Comparison of ENCODE assay signal across 12 cellular contexts in the genomic region with DNA sequence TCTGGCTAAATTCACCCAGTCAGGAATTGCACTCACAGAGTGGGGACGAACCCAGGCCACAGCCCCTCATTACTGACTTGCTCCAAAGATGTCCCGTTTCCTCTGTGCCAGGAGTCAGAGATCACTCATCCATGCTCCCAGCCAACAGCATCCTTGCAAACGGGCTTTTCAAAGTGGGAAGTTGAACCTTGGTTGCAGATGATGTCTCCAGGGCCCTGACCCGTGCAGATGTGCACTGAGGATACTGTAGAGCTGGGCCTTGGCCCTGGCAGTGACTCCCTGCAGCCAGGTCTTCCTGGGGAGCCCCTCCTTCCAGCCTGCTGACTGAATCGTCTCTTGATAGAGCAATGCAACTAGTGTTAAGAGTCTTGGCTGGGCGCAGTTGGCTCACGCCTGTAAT. TPM values are rescaled to one million over a fixed set of nuclear protein-coding genes. Genes with fewer than 3 reads are reported as not detected.
DNase-seq lines count a peak whose midpoint lies in the region; ATAC-seq and TF ChIP-seq lines count a peak whose summit lies in the region.
"Had no signal": no experiment of that assay in that cellular context is flagged by ENCODE, and none has a peak within 500 bp of the region (broad histone marks: within the 10 kb centered on the region; RNA-seq: fewer than 3 reads in every experiment).

No MANE protein-coding gene starts in this region.

- H3K4me3 ChIP-seq in heart left ventricle (no peak overlapping the region), heart right ventricle (no peak overlapping the region), mesenchymal stem cell (ENCODE audit: insufficient read depth in 1 of 2, low read depth in 1 of 2, low read length in 2 of 2) (no peak overlapping the region)

- DNase-seq in heart left ventricle (peak in 3 of 5 donors; percentile 2 to 14 (median 12)), heart right ventricle (no peak), left lobe of liver (ENCODE audit: low spot score) (peak; percentile 24), ureter (ENCODE audit: low spot score) (peak; percentile 32), kidney tubule cell (ENCODE audit: low spot score) (no peak), mesenchymal stem cell (no peak)
- DNase-seq in activated effector memory CD4-positive, alpha-beta T cell treated with Interleukin-2 at 50 U/mL for 16 hours = peak; percentile 0
- DNase-seq: brain microvascular endothelial cell, DMS79 had no signal

- no peak overlapping the region for H2BK5ac ChIP-seq in mesenchymal stem cell (ENCODE audit: low read depth, low read length, poor library complexity, severe bottlenecking)

- no peak overlapping the region for H2BK12ac ChIP-seq in mesenchymal stem cell (ENCODE audit: low read length in 2 of 2)

- 69 to 85% (median 78%) methylated on average over 4 to 7 of the region's 7 CpGs for WGBS in heart left ventricle, 4 donors
- 78 to 81% methylated on average over 7 of the region's 7 CpGs for WGBS in heart right ventricle, 2 donors
- 94% methylated on average over 7 of the region's 7 CpGs for WGBS in mesenchymal stem cell

- no peak overlapping the region for H2AK5ac ChIP-seq in mesenchymal stem cell (ENCODE audit: low read length, severe bottlenecking)

- no peak overlapping the region for H2BK120ac ChIP-seq in mesenchymal stem cell (ENCODE audit: low read depth, low read length)

- H2AFZ ChIP-seq in mesenchymal stem cell (ENCODE audit: low read depth, low read length) = no peak overlapping the region

- H3K23ac ChIP-seq in mesenchymal stem cell (ENCODE audit: low read length in 2 of 2) = no peak overlapping the region

- H3K36me3 ChIP-seq in heart left ventricle (peaks cover 0 to 70% (median 25%) of the 10 kb centered on the region in 9 donors), heart right ventricle (peaks cover 0 to 64% (median 10%) of the 10 kb centered on the region in 9 donors), mesenchymal stem cell (ENCODE audit: control insufficient read depth in 1 of 2, insufficient read depth in 2 of 2, low read depth in 1 of 2, low read length in 2 of 2) (peaks cover 70 to 71% of the 10 kb centered on the region in 2 experiments)

- TF ChIP-seq CTCF in heart left ventricle (IDR thresholded peaks at IDR 0.05) (no peak), heart right ventricle (IDR thresholded peaks at IDR 0.05) (no peak)

- H4K91ac ChIP-seq in mesenchymal stem cell (ENCODE audit: low read length) = no peak overlapping the region

- H3K79me1 ChIP-seq in mesenchymal stem cell (replicated peaks; ENCODE audit: low read length, poor library complexity, severe bottlenecking) = peaks cover 68% of the 10 kb centered on the region

- no peak for TF ChIP-seq POLR2A in heart left ventricle (IDR thresholded peaks at IDR 0.05)

- H3K9ac ChIP-seq in mesenchymal stem cell (ENCODE audit: low read length) = no peak overlapping the region

- H3K27ac ChIP-seq in heart left ventricle (no peak overlapping the region), heart right ventricle (no peak overlapping the region), mesenchymal stem cell (ENCODE audit: low read length, poor library complexity, severe bottlenecking) (no peak overlapping the region)
- H3K27ac ChIP-seq: brain microvascular endothelial cell had no signal

- H4K8ac ChIP-seq in mesenchymal stem cell (ENCODE audit: low read length) = no peak overlapping the region

- H3K14ac ChIP-seq in mesenchymal stem cell (ENCODE audit: low read length in 2 of 2) = no peak overlapping the region

- no peaks in the 10 kb centered on the region for H3K9me3 ChIP-seq in heart left ventricle
- no peaks in the 10 kb centered on the region for H3K9me3 ChIP-seq in heart right ventricle
- H3K9me3 ChIP-seq in mesenchymal stem cell (ENCODE audit: control insufficient read depth, low read length) = no peaks in the 10 kb centered on the region
- H3K9me3 ChIP-seq: neutrophil had no signal

- H3K27me3 ChIP-seq in heart left ventricle = no peaks in the 10 kb centered on the region
- H3K27me3 ChIP-seq in heart right ventricle = no peaks in the 10 kb centered on the region
- no peaks in the 10 kb centered on the region for H3K27me3 ChIP-seq in mesenchymal stem cell (ENCODE audit: control insufficient read depth in 1 of 2, insufficient read depth in 1 of 2, low read length in 2 of 2)
- H3K27me3 ChIP-seq: brain microvascular endothelial cell, neutrophil had no signal

- H3K4me2 ChIP-seq in mesenchymal stem cell (ENCODE audit: low read length, poor library complexity, severe bottlenecking) = no peak overlapping the region

- no peak overlapping the region for H2BK15ac ChIP-seq in mesenchymal stem cell (ENCODE audit: low read depth, poor library complexity, severe bottlenecking)

- H3K18ac ChIP-seq in mesenchymal stem cell (ENCODE audit: low read depth in 1 of 2, low read length in 2 of 2) = no peak overlapping the region

- H3K4me1 ChIP-seq in heart left ventricle (peaks cover 0 to 70% (median 20%) of the 10 kb centered on the region in 12 donors), heart right ventricle (peaks cover 9 to 44% (median 23%) of the 10 kb centered on the region in 9 donors), mesenchymal stem cell (ENCODE audit: control insufficient read depth, insufficient read depth, low read depth, low read length) (peaks cover 28% of the 10 kb centered on the region)

- ATAC-seq in heart left ventricle = no peak
- ATAC-seq in heart right ventricle = no peak
- no peak for ATAC-seq in left lobe of liver
- no peak for ATAC-seq in GM18868 (IDR thresholded peaks at IDR 0.05; ENCODE audit: unreplicated experiment)
- ATAC-seq: left colon had no signal

- no peak overlapping the region for H3K4ac ChIP-seq in mesenchymal stem cell (ENCODE audit: low read depth in 1 of 2, low read length in 2 of 2)

- intact Hi-C loops in heart left ventricle (cut with DNase I) (loop anchor here in 1 of 10 donors (2.0 kb wide), 1 partner anchor 98 kb away; no protein-coding TSS in a partner anchor), heart right ventricle (cut with DNase I) (loop anchor here in 1 of 10 donors (5.0 kb wide), 1 partner anchor 94 kb away; no protein-coding TSS in a partner anchor)

RNA-seq across cellular contexts. Expression of a gene that starts 22.3 kb away (rescaled TPM):
- total RNA-seq in heart left ventricle (1 to 10 TPM in 8 of 9 donors, under 1 TPM in 1; 0.79 to 5.2 (median 2.6) TPM), heart right ventricle (1 to 10 TPM in 9 of 10 donors, under 1 TPM in 1; 0.42 to 5.9 (median 2.0) TPM), left lobe of liver (3.1 TPM), ureter (3.6 TPM)
- polyA plus RNA-seq in heart left ventricle (1 to 10 TPM; 1.6 to 1.9 TPM), heart right ventricle (1 to 10 TPM; 1.0 TPM)
- polyA plus RNA-seq in mesenchymal stem cell (2013, experiment 1 of 2) = 1.4 TPM
- polyA plus RNA-seq in mesenchymal stem cell (2013, experiment 2 of 2) = 1.4 TPM

RNA-seq across cellular contexts. Expression of a gene that starts 40.0 kb away (rescaled TPM):
- total RNA-seq in heart left ventricle (100 to 1,000 TPM; 290 to 533 (median 459) TPM), heart right ventricle (100 to 1,000 TPM; 424 to 543 (median 483) TPM), left lobe of liver (117 TPM), ureter (324 TPM)
- polyA plus RNA-seq in heart left ventricle (1,000 to 10,000 TPM in 1 of 2 donors, 100 to 1,000 TPM in 1; 175 to 1,085 TPM), heart right ventricle (100 to 1,000 TPM in 1 of 2 donors, 10 to 100 TPM in 1; 65.2 to 675 TPM)
- polyA plus RNA-seq in mesenchymal stem cell (2013, experiment 1 of 2) = 556 TPM
- polyA plus RNA-seq in mesenchymal stem cell (2013, experiment 2 of 2) = 556 TPM

Comparison
In these comparisons a context has a peak if more than half of its experiments do, and no peak if none do; other contexts are left out.
1. DNase-seq: peak in heart left ventricle (3 of 5), activated effector memory CD4-positive, alpha-beta T cell treated with Interleukin-2 at 50 U/mL for 16 hours (single experiment), left lobe of liver (single experiment) and ureter (single experiment); none in heart right ventricle (0 of 2), kidney tubule cell (single experiment) and mesenchymal stem cell (single experiment).